In genomic region chr7:66015440-66016130, GRCh38 we compare ENCODE assay signal across 17 cellular contexts. TPM values are rescaled to one million over a fixed set of nuclear protein-coding genes. Genes with fewer than 3 reads are reported as not detected.
DNase-seq lines count a peak whose midpoint lies in the region; ATAC-seq and TF ChIP-seq lines count a peak whose summit lies in the region.
"Had no signal": no experiment of that assay in that cellular context is flagged by ENCODE, and none has a peak within 500 bp of the region (broad histone marks: within the 10 kb centered on the region; RNA-seq: fewer than 3 reads in every experiment).

No MANE protein-coding gene starts in this region.

- dilution Hi-C loops in mammary epithelial cell (cut with HindIII; ENCODE audit: low sequenced_read_pairs) = no loop called here

- H3K9ac ChIP-seq in mammary epithelial cell (ENCODE audit: insufficient read depth, low read length) = no peak overlapping the region

- H3K4me3 Mint-ChIP-seq in MCF 10A (ENCODE audit: unreplicated experiment) (no peak overlapping the region), type B pancreatic cell (no peak overlapping the region)

- no peaks in the 10 kb centered on the region for H4K20me1 ChIP-seq in mammary epithelial cell (ENCODE audit: insufficient read depth, low read length)

- no peaks in the 10 kb centered on the region for H3K79me2 ChIP-seq in mammary epithelial cell (ENCODE audit: insufficient read depth, low read length)

- TF ChIP-seq CTCF in MCF 10A (IDR thresholded peaks at IDR 0.05; ENCODE audit: unreplicated experiment) (no peak), breast epithelium (IDR thresholded peaks at IDR 0.05) (no peak), mammary epithelial cell (conservative IDR thresholded peaks at IDR 0.05 in 1 of 2, IDR thresholded peaks at IDR 0.05 in 1 of 2; ENCODE audit: extremely low read depth in 1 of 2, insufficient read depth in 1 of 2, low read depth in 1 of 2, low read length in 2 of 2) (no peak), mucosa of descending colon (IDR thresholded peaks at IDR 0.05) (no peak), type B pancreatic cell (conservative IDR thresholded peaks at IDR 0.05) (no peak)

- H3K4me2 ChIP-seq in mammary epithelial cell (ENCODE audit: insufficient read depth, low read depth, low read length) = no peak overlapping the region

- BruUV-seq in MCF 10A (replicated peaks; lab: Mats Ljungman, UMichigan) (no TSS peak), mammary epithelial cell (replicated peaks; lab: Mats Ljungman, UMichigan) (no TSS peak)

- peak overlapping the region; percentile 42 for H3K27ac Mint-ChIP-seq in MCF 10A (ENCODE audit: low read depth, unreplicated experiment)
- H3K27ac Mint-ChIP-seq in type B pancreatic cell = no peak overlapping the region

- CTCF ChIA-PET in MCF 10A (lab: Yijun Ruan, JAX) (interaction anchor here (1.3 kb wide), 1 partner anchor 15 kb away, joined by 6 read pairs; no protein-coding TSS in a partner anchor), mammary epithelial cell (lab: Charles Lee; ENCODE audit: low non-redundant PET) (no interaction called here)

- H3K27me3 ChIP-seq in breast epithelium (no peaks in the 10 kb centered on the region), mammary epithelial cell (ENCODE audit: insufficient read depth, low read length) (no peaks in the 10 kb centered on the region)

- no peak for DNase-seq in MCF 10A (ENCODE audit: unreplicated experiment)
- no peak for DNase-seq in breast epithelium (ENCODE audit: low spot score in 2 of 2)
- DNase-seq in mammary epithelial cell = peak; percentile 1
- DNase-seq in mucosa of descending colon = no peak
- DNase-seq in type B pancreatic cell (ENCODE audit: extremely low spot score, unreplicated experiment) = no peak
- no peak for DNase-seq in NCI-H82 treated with DMSO at 0.1 percent for 48 hours (lab: John Stamatoyannopoulos, UW; ENCODE audit: unreplicated experiment)
- DNase-seq in NCI-H2227 treated with DMSO at 0.1 percent for 48 hours (lab: John Stamatoyannopoulos, UW) = no peak
- DNase-seq: GDM1, NCI-H1092 treated with DMSO at 0.1 percent for 48 hours, NCI-H1436 treated with DMSO at 0.1 percent for 48 hours, NCI-H1930, NCI-H510A had no signal

- H3K4me1 Mint-ChIP-seq in MCF 10A (ENCODE audit: insufficient read depth, unreplicated experiment) = peaks cover 17% of the 10 kb centered on the region
- no peaks in the 10 kb centered on the region for H3K4me1 Mint-ChIP-seq in type B pancreatic cell (ENCODE audit: unreplicated experiment)

- H3K4me3 ChIP-seq in breast epithelium (no peak overlapping the region), mammary epithelial cell (replicated peaks in 1 of 3; ENCODE audit: insufficient read depth in 1 of 3, low read depth in 2 of 3, low read length in 3 of 3) (no peak overlapping the region), mucosa of descending colon (no peak overlapping the region)
- H3K4me3 ChIP-seq: K562, SJCRH30 had no signal

- H3K36me3 ChIP-seq in breast epithelium (no peaks in the 10 kb centered on the region), mammary epithelial cell (ENCODE audit: insufficient read depth, low read length) (no peaks in the 10 kb centered on the region), mucosa of descending colon (ENCODE audit: low read depth) (no peaks in the 10 kb centered on the region)
- H3K36me3 ChIP-seq: SJCRH30 had no signal

- H3K27me3 Mint-ChIP-seq in MCF 10A (ENCODE audit: insufficient read depth, unreplicated experiment) = no peaks in the 10 kb centered on the region
- no peaks in the 10 kb centered on the region for H3K27me3 Mint-ChIP-seq in type B pancreatic cell

- in situ Hi-C loops in mammary epithelial cell (cut with MboI; ENCODE audit: low sequenced_read_pairs in 2 of 2) = no loop called here

- intact Hi-C loops in MCF 10A (cut with micrococcal nuclease) = no loop called here
- intact Hi-C loops in breast epithelium (cut with DNase I; ENCODE audit: low total_unique reads) = no loop called here
- intact Hi-C loops in mammary epithelial cell (cut with micrococcal nuclease) = no loop called here
- intact Hi-C loops in mucosa of descending colon (cut with DNase I, micrococcal nuclease) = no loop called here

- H3K4me1 ChIP-seq in breast epithelium (no peaks in the 10 kb centered on the region), mammary epithelial cell (ENCODE audit: insufficient read depth, low read length) (peaks cover 7% of the 10 kb centered on the region), mucosa of descending colon (ENCODE audit: low read depth) (peaks cover 10% of the 10 kb centered on the region)
- H3K4me1 ChIP-seq: SJCRH30 had no signal

- H3K9me3 Mint-ChIP-seq in MCF 10A (ENCODE audit: unreplicated experiment) = no peaks in the 10 kb centered on the region
- no peaks in the 10 kb centered on the region for H3K9me3 Mint-ChIP-seq in type B pancreatic cell

- H3K9me3 ChIP-seq in breast epithelium = no peaks in the 10 kb centered on the region
- no peaks in the 10 kb centered on the region for H3K9me3 ChIP-seq in mammary epithelial cell (replicated peaks; ENCODE audit: insufficient read depth, low read length)
- H3K9me3 ChIP-seq in mucosa of descending colon = no peaks in the 10 kb centered on the region
- H3K9me3 ChIP-seq: SJCRH30 had no signal

- no peak for TF ChIP-seq POLR2A in breast epithelium (IDR thresholded peaks at IDR 0.05)

- ATAC-seq in mucosa of descending colon = peak; percentile 62
- no peak for ATAC-seq in GM18511 (IDR thresholded peaks at IDR 0.05; ENCODE audit: unreplicated experiment)
- ATAC-seq: K562 had no signal

- 85% methylated on average over 7 of the region's 8 CpGs for WGBS in mammary epithelial cell (ENCODE audit: low coverage, missing lambda C conversion rate)

- H2AFZ ChIP-seq in mammary epithelial cell (ENCODE audit: low read depth, low read length) = no peak overlapping the region

- POLR2A ChIA-PET in MCF 10A (lab: Yijun Ruan, JAX) = no interaction called here

- no peak overlapping the region for H3K27ac ChIP-seq in breast epithelium
- H3K27ac ChIP-seq in mammary epithelial cell (ENCODE audit: insufficient read depth, low read depth, low read length) = no peak overlapping the region
- H3K27ac ChIP-seq: 22Rv1, C4-2B, SJCRH30 had no signal

- H3K36me3 Mint-ChIP-seq in MCF 10A (ENCODE audit: insufficient read depth, unreplicated experiment) = no peaks in the 10 kb centered on the region
- no peaks in the 10 kb centered on the region for H3K36me3 Mint-ChIP-seq in type B pancreatic cell

RNA-seq across cellular contexts. Expression of gene GUSB, which starts 33.6 kb away (rescaled TPM):
- total RNA-seq in MCF 10A (2022) = 35.0 and 36.9 TPM in 2 replicates
- total RNA-seq in breast epithelium = 10 to 100 TPM; 27.7 to 35.2 (median 33.8) TPM
- total RNA-seq in mammary epithelial cell = 10 to 100 TPM; 13.3 to 22.4 TPM
- 30.4 TPM for polyA plus RNA-seq in mammary epithelial cell
- polyA minus RNA-seq in mammary epithelial cell = 29.6 TPM
- 10 to 100 TPM; 55.9 to 82.1 (median 74.3) TPM for total RNA-seq in mucosa of descending colon
- total RNA-seq in type B pancreatic cell (ENCODE audit: low replicate concordance) = 46.6 and 53.8 TPM in 2 replicates
